ENCODE assay signal across 1 cellular context in the genomic region with DNA sequence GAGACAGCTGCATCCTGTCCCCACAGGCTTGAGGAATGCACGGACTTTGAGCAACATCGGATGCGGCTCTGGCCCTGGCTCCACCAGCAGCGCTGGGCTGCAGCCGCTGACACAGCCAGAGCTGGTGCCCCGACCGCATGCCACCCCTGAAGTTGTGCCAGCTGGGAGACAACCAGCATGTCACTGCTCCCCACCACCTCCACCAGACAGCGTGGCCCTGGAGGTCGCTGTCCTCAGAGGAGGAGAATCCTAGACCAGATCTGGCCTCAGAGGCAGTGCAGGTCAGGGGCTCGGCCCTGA.
TF ChIP-seq lines count a peak whose summit lies in the region.

No MANE protein-coding gene starts in this region.

TF ChIP-seq in H1, 55 proteins besides CTCF, POLR2A, EP300 and RAD21:
- TF ChIP-seq BRCA1 (IDR thresholded peaks at IDR 0.05; ENCODE audit: low read depth, low read length) = no peak
- no peak for TF ChIP-seq CEBPB (IDR thresholded peaks at IDR 0.05; ENCODE audit: low read depth, low read length)
- TF ChIP-seq HDAC6 (IDR thresholded peaks at IDR 0.05; ENCODE audit: low read depth, low read length) = no peak
- no peak for TF ChIP-seq YY1 (IDR thresholded peaks at IDR 0.05; ENCODE audit: low read depth, low read length)
- no peak for TF ChIP-seq TAF7 (optimal IDR thresholded peaks at IDR 0.05; ENCODE audit: borderline replicate concordance, low read depth, low read length)
- TF ChIP-seq KDM1A (IDR thresholded peaks at IDR 0.05; ENCODE audit: borderline replicate concordance, low read length) = no peak
- no peak for TF ChIP-seq ZNF274 (IDR thresholded peaks at IDR 0.05; ENCODE audit: borderline replicate concordance, extremely low read depth, low read length)
- TF ChIP-seq FOSL1 (IDR thresholded peaks at IDR 0.05; ENCODE audit: insufficient read depth, low read depth, low read length) = no peak
- no peak for TF ChIP-seq BACH1 (IDR thresholded peaks at IDR 0.05; ENCODE audit: low read length)
- TF ChIP-seq RBBP5 (IDR thresholded peaks at IDR 0.05; ENCODE audit: borderline replicate concordance, low read depth, low read length) = no peak
- no peak for TF ChIP-seq RXRA (IDR thresholded peaks at IDR 0.05; ENCODE audit: insufficient read depth, low read depth, low read length)
- no peak for TF ChIP-seq SP2 (IDR thresholded peaks at IDR 0.05; ENCODE audit: low read length)
- no peak for TF ChIP-seq CBX5 (IDR thresholded peaks at IDR 0.05; ENCODE audit: low read depth, low read length)
- TF ChIP-seq, protein P1, sequence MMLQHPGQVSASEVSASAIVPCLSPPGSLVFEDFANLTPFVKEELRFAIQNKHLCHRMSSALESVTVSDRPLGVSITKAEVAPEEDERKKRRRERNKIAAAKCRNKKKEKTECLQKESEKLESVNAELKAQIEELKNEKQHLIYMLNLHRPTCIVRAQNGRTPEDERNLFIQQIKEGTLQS (IDR thresholded peaks at IDR 0.05; ENCODE audit: insufficient read depth, low read depth, low read length) = no peak
- no peak for TF ChIP-seq JUND (IDR thresholded peaks at IDR 0.05; ENCODE audit: low read length)
- no peak for TF ChIP-seq TAF1 (IDR thresholded peaks at IDR 0.05; ENCODE audit: low read depth, low read length)
- TF ChIP-seq, protein P2, sequence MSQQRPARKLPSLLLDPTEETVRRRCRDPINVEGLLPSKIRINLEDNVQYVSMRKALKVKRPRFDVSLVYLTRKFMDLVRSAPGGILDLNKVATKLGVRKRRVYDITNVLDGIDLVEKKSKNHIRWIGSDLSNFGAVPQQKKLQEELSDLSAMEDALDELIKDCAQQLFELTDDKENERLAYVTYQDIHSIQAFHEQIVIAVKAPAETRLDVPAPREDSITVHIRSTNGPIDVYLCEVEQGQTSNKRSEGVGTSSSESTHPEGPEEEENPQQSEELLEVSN (IDR thresholded peaks at IDR 0.05) = no peak
- TF ChIP-seq, protein P3, sequence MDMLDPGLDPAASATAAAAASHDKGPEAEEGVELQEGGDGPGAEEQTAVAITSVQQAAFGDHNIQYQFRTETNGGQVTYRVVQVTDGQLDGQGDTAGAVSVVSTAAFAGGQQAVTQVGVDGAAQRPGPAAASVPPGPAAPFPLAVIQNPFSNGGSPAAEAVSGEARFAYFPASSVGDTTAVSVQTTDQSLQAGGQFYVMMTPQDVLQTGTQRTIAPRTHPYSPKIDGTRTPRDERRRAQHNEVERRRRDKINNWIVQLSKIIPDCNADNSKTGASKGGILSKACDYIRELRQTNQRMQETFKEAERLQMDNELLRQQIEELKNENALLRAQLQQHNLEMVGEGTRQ (IDR thresholded peaks at IDR 0.05; ENCODE audit: low read length) = no peak
- no peak for TF ChIP-seq TEAD4 (IDR thresholded peaks at IDR 0.05; ENCODE audit: low read depth, low read length)
- no peak for TF ChIP-seq CTBP2 (IDR thresholded peaks at IDR 0.05; ENCODE audit: borderline replicate concordance, insufficient read depth, insufficient read length, low read length)
